In genomic region chr1:156600733-156601121, GRCh38 we compare ENCODE assay signal across 8 cellular contexts. TPM values are rescaled to one million over a fixed set of nuclear protein-coding genes. Genes with fewer than 3 reads are reported as not detected.
DNase-seq lines count a peak whose midpoint lies in the region; ATAC-seq and TF ChIP-seq lines count a peak whose summit lies in the region.

No MANE protein-coding gene starts in this region.

- peaks cover 13 to 24% (median 22%) of the 10 kb centered on the region in 4 donors for H3K4me1 ChIP-seq in upper lobe of left lung

- 3% methylated on average over 13 of the region's 13 CpGs for WGBS in lower leg skin, 2 donors
- 6 to 9% methylated on average over 13 of the region's 13 CpGs for WGBS in upper lobe of left lung, 2 donors

- no peaks in the 10 kb centered on the region for H3K9me3 Mint-ChIP-seq in activated naive CD4-positive, alpha-beta T cell treated with anti-CD3 and anti-CD28 coated beads for 36 hours

- no peaks in the 10 kb centered on the region for H3K27me3 ChIP-seq in upper lobe of left lung

- TF ChIP-seq POLR2A in lower leg skin (IDR thresholded peaks at IDR 0.05) (no peak), upper lobe of left lung (IDR thresholded peaks at IDR 0.05) (no peak)

- TF ChIP-seq EP300 in upper lobe of left lung (IDR thresholded peaks at IDR 0.05), result no peak

- H3K27ac ChIP-seq in upper lobe of left lung, result peak overlapping the region; percentile 51 to 73 (median 64)

- CTCF ChIA-PET in activated naive CD4-positive, alpha-beta T cell treated with anti-CD3 and anti-CD28 coated beads for 36 hours (lab: Charles Lee), result interaction anchor here (0.7 to 2.0 kb wide), 7 partner anchors 8 to 398 kb away, joined by 3 to 10 read pairs (median 4); partner anchors contain the start of genes MEF2D and NAXE

- H3K4me3 Mint-ChIP-seq in activated naive CD4-positive, alpha-beta T cell treated with anti-CD3 and anti-CD28 coated beads for 36 hours, result peak overlapping the region; percentile 91

- intact Hi-C loops in activated naive CD4-positive, alpha-beta T cell treated with anti-CD3 and anti-CD28 coated beads for 36 hours (cut with micrococcal nuclease), result loop anchor here (1.0 to 2.0 kb wide), 7 partner anchors 8 to 144 kb away; partner anchors contain the start of genes MEF2D and NAXE
- intact Hi-C loops in lower leg skin (cut with DNase I; ENCODE audit: low total_unique reads), result no loop called here

- H3K4me3 ChIP-seq in astrocyte of the spinal cord (ENCODE audit: low read depth, low read length) (peak overlapping the region; percentile 82), lower leg skin (ENCODE audit: low read depth, poor library complexity, severe bottlenecking) (peak overlapping the region; percentile 60), upper lobe of left lung (peak overlapping the region; percentile 56 to 82 (median 68))

- H3K36me3 ChIP-seq in upper lobe of left lung, result peaks cover 0 to 27% (median 15%) of the 10 kb centered on the region in 4 donors

- H3K36me3 Mint-ChIP-seq in activated naive CD4-positive, alpha-beta T cell treated with anti-CD3 and anti-CD28 coated beads for 36 hours (ENCODE audit: low read depth), result peaks cover 23% of the 10 kb centered on the region

- peak overlapping the region; percentile 97 for H3K27ac Mint-ChIP-seq in activated naive CD4-positive, alpha-beta T cell treated with anti-CD3 and anti-CD28 coated beads for 36 hours

- peaks cover 47% of the 10 kb centered on the region for H3K4me1 Mint-ChIP-seq in activated naive CD4-positive, alpha-beta T cell treated with anti-CD3 and anti-CD28 coated beads for 36 hours (ENCODE audit: low read depth)

- no peaks in the 10 kb centered on the region for H3K27me3 Mint-ChIP-seq in activated naive CD4-positive, alpha-beta T cell treated with anti-CD3 and anti-CD28 coated beads for 36 hours (ENCODE audit: low read depth)

- DNase-seq in activated naive CD4-positive, alpha-beta T cell treated with anti-CD3 and anti-CD28 coated beads for 36 hours, result no peak
- no peak for DNase-seq in activated naive CD4-positive, alpha-beta T cell (lab: John Stamatoyannopoulos, UW)
- DNase-seq in astrocyte of the spinal cord (ENCODE audit: low read depth, low spot score) (no peak), lower leg skin (ENCODE audit: low spot score in 2 of 2) (no peak), upper lobe of left lung (no peak), islet precursor cell (no peak)
- no peak for DNase-seq in activated CD4-positive, CD25-positive, alpha-beta regulatory T cell (lab: John Stamatoyannopoulos, UW)

- in situ Hi-C loops in astrocyte of the spinal cord (cut with HindIII; ENCODE audit: low sequenced_read_pairs), result no loop called here

- TF ChIP-seq CTCF in astrocyte of the spinal cord (IDR thresholded peaks at IDR 0.05; ENCODE audit: low read depth, low read length) (no peak), lower leg skin (IDR thresholded peaks at IDR 0.05) (no peak), upper lobe of left lung (IDR thresholded peaks at IDR 0.05) (no peak)

- ATAC-seq in upper lobe of left lung (ENCODE audit: low FRiP score in 2 of 2) (peak in 1 of 2 donors; percentile 14), GM19395 (IDR thresholded peaks at IDR 0.05; ENCODE audit: unreplicated experiment) (no peak)

- H3K9me3 ChIP-seq in upper lobe of left lung, result no peaks in the 10 kb centered on the region

RNA-seq across cellular contexts. Expression of gene GPATCH4, which starts 0.6 kb away (rescaled TPM):
- 10 to 100 TPM; 37.5 to 38.3 TPM for total RNA-seq in activated naive CD4-positive, alpha-beta T cell treated with anti-CD3 and anti-CD28 coated beads for 36 hours
- total RNA-seq in lower leg skin (10 to 100 TPM in 3 of 4 donors, 1 to 10 TPM in 1; 10.0 to 18.5 (median 13.9) TPM), upper lobe of left lung (10 to 100 TPM in 5 of 6 donors, 1 to 10 TPM in 1; 5.7 to 26.2 (median 19.4) TPM)

RNA-seq across cellular contexts. Expression of gene NAXE, which starts 9.2 kb away (rescaled TPM):
- total RNA-seq in activated naive CD4-positive, alpha-beta T cell treated with anti-CD3 and anti-CD28 coated beads for 36 hours, result 10 to 100 TPM; 77.4 to 84.6 TPM
- 10 to 100 TPM; 37.0 to 52.7 (median 45.8) TPM for total RNA-seq in lower leg skin
- 10 to 100 TPM; 46.1 to 81.1 (median 60.0) TPM for total RNA-seq in upper lobe of left lung

RNA-seq across cellular contexts. Expression of gene HAPLN2, which starts 18.5 kb away (rescaled TPM):
- under 1 TPM; 0.40 to 0.55 TPM for total RNA-seq in activated naive CD4-positive, alpha-beta T cell treated with anti-CD3 and anti-CD28 coated beads for 36 hours
- 1 to 10 TPM in 1 of 4 donors, under 1 TPM in 2, not detected in 1; 0.68 to 1.0 (median 0.80) TPM for total RNA-seq in lower leg skin
- total RNA-seq in upper lobe of left lung, result 1 to 10 TPM in 1 of 6 donors, under 1 TPM in 2, not detected in 3; 0.14 to 5.0 (median 0.37) TPM

RNA-seq across cellular contexts. Expression of gene TTC24, which starts 21.2 kb away (rescaled TPM):
- 1 to 10 TPM; 3.1 to 3.9 TPM for total RNA-seq in activated naive CD4-positive, alpha-beta T cell treated with anti-CD3 and anti-CD28 coated beads for 36 hours
- total RNA-seq in lower leg skin (under 1 TPM in 1 of 4 donors, not detected in 3; 0.19 TPM), upper lobe of left lung (under 1 TPM in 1 of 6 donors, not detected in 5; 0.20 TPM)

RNA-seq across cellular contexts. Expression of gene IQGAP3, which starts 28.4 kb away (rescaled TPM):
- 10 to 100 TPM in 1 of 2 experiments, 1 to 10 TPM in 1; 9.4 to 10.6 TPM for total RNA-seq in activated naive CD4-positive, alpha-beta T cell treated with anti-CD3 and anti-CD28 coated beads for 36 hours
- total RNA-seq in lower leg skin (1 to 10 TPM in 3 of 4 donors, under 1 TPM in 1; 0.98 to 3.0 (median 2.1) TPM), upper lobe of left lung (10 to 100 TPM in 1 of 6 donors, 1 to 10 TPM in 4, under 1 TPM in 1; under 0.01 to 16.0 (median 2.2) TPM)
